25 cellular contexts compared by ENCODE assay signal in the genomic region with DNA sequence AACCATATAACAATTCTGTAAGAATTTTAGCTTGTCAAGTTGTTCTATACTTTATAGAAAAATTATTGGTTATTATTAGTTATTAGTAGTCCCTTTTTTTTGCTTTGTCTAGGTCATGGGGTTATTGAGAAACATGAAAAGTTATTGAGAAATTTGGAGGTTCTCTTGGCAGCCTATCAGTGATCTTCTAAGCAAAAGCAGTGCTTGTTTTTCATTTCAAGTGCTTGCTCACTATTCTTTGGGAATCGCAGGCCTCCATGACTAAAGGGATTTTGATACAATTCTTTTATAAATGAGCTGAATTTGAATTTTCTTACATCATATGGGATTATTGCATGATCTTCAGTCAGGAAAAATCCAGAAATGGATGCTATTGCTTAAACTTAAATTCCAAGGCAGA.
"Had no signal": no experiment of that assay in that cellular context is flagged by ENCODE, and none has a peak within 500 bp of the region (broad histone marks: within the 10 kb centered on the region; RNA-seq: fewer than 3 reads in every experiment).

No MANE protein-coding gene starts in this region.

- H3K27ac Mint-ChIP-seq: activated CD4-positive, alpha-beta memory T cell treated with anti-CD3 and anti-CD28 coated beads for 36 hours; activated CD4-positive, alpha-beta T cell treated with anti-CD3 and anti-CD28 coated beads, Interleukin-2, amount 10 ng/mL, durations not matched to agents 7 days and 5 days; activated naive CD8-positive, alpha-beta T cell had no signal

- H3K9ac ChIP-seq: SK-N-SH had no signal

- H3K4me1 ChIP-seq: SJCRH30 had no signal

- H3K27me3 Mint-ChIP-seq: activated CD4-positive, alpha-beta memory T cell treated with anti-CD3 and anti-CD28 coated beads for 36 hours; activated CD4-positive, alpha-beta T cell treated with anti-CD3 and anti-CD28 coated beads, Interleukin-2, amount 10 ng/mL, durations not matched to agents 7 days and 5 days; activated naive CD8-positive, alpha-beta T cell had no signal

- H3K4me2 ChIP-seq: SK-N-SH had no signal

- DNase-seq: activated CD4-positive, alpha-beta memory T cell treated with anti-CD3 and anti-CD28 coated beads for 36 hours; activated CD4-positive, alpha-beta T cell treated with anti-CD3 and anti-CD28 coated beads, Interleukin-2, amount 10 ng/mL, durations not matched to agents 7 days and 5 days; activated CD4-positive, CD25-positive, alpha-beta regulatory T cell; activated CD8-positive, alpha-beta memory T cell treated with anti-CD3 and anti-CD28 coated beads for 24 hours; activated effector memory CD4-positive, alpha-beta T cell treated with anti-CD3 and anti-CD28 coated beads, Interleukin-2, amount 50 U/mL, for 16 hours; activated naive CD4-positive, alpha-beta T cell treated with Interleukin-2 at 50 U/mL for 16 hours; activated T-cell treated with anti-CD3 and anti-CD28 coated beads, Interleukin-2, amount 50 U/mL, for 4 hours; anterior cingulate cortex; cerebellar nuclear complex; Kasumi-1; NCI-H1092 treated with DMSO at 0.1 percent for 48 hours; NCI-H1417 treated with DMSO at 0.1 percent for 48 hours; NCI-H1694; NCI-H2029; NCI-H2107; NCI-H510A treated with DMSO at 0.1 percent for 48 hours; NCI-H69; Peyer's patch; Right ventricle myocardium superior; SJCRH30; SK-N-SH; T-helper 1 cell had no signal

- H3K9me2 ChIP-seq: SK-N-SH had no signal

- H3K9me3 ChIP-seq: Peyer's patch, SJCRH30, SK-N-SH had no signal

- H3K27me3 ChIP-seq: Peyer's patch, SJCRH30 had no signal

- ATAC-seq: activated T-cell treated with anti-CD3 and anti-CD28 coated beads, Interleukin-2, amount 50 U/mL, for 4 hours had no signal

- H3K27ac ChIP-seq: Peyer's patch, RWPE1, SJCRH30, VCaP had no signal

- H3K9me3 Mint-ChIP-seq: activated CD4-positive, alpha-beta memory T cell treated with anti-CD3 and anti-CD28 coated beads for 36 hours; activated CD4-positive, alpha-beta T cell treated with anti-CD3 and anti-CD28 coated beads, Interleukin-2, amount 10 ng/mL, durations not matched to agents 7 days and 5 days; activated T-cell treated with anti-CD3 and anti-CD28 coated beads, Interleukin-2, amount 50 U/mL, for 4 hours had no signal

- H3K4me3 ChIP-seq: Peyer's patch, SJCRH30 had no signal

- H3K4me3 Mint-ChIP-seq: activated CD4-positive, alpha-beta memory T cell treated with anti-CD3 and anti-CD28 coated beads for 36 hours; activated CD4-positive, alpha-beta T cell treated with anti-CD3 and anti-CD28 coated beads, Interleukin-2, amount 10 ng/mL, durations not matched to agents 7 days and 5 days; activated naive CD8-positive, alpha-beta T cell; activated T-cell treated with anti-CD3 and anti-CD28 coated beads, Interleukin-2, amount 50 U/mL, for 4 hours had no signal
